Comparison of ENCODE assay signal across 1 cellular context in the genomic region with DNA sequence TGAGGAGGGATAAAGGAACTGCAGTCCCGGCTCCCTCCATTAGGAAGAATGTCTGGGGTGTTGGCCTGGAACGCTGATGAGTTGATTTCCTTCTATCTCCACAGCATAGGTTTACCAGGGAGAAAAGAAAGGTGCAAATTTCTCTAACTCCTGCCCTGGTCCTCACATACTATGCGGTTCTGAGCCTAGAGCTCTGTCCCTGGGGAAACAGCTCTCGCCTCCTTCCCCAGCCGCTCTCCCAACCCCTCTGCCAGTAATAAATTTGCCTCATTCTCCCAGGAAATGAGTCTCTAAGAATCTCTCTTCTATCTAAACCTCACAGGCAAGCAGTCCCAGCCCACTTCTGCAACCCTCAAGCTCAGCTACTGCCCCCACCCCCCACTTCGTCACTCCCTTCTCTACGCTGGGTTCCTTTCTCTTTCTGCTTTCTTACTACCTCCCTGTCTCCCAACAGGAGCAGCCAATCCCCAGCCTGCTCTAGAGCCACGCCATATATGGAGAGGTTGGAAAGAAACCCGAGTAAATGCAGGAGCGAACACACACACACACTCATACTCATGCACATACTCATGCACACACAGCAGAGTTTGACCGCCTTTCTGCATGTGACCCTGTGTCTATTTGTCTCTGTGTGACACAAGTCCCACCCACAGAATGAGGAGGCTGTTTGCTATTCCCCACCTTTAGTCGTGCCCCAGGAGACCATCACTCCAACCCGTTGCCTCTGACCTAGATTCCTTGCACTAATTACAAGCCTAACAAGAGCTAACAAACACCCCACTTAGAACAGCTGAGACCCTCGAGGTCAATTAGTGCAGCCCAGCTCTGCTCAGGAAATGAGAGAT.
TF ChIP-seq lines count a peak whose summit lies in the region.

No MANE protein-coding gene starts in this region.

TF ChIP-seq in HepG2, 621 proteins besides CTCF, POLR2A, EP300 and RAD21 (continued from another document and continues in another):
- TF ChIP-seq EZH2 (conservative IDR thresholded peaks at IDR 0.05; ENCODE audit: low read depth, low read length) (no peak), ZNF12 (CRISPR knock-in tag; IDR thresholded peaks at IDR 0.05) (0 out of 2 replicates have a peak, but pooled peaks have one; percentile 80), ZNF569 (CRISPR knock-in tag; IDR thresholded peaks at IDR 0.05; ENCODE audit: borderline replicate concordance) (no peak), REL (CRISPR knock-in tag; conservative IDR thresholded peaks at IDR 0.05) (no peak), KMT2B (CRISPR knock-in tag; IDR thresholded peaks at IDR 0.05) (no peak), PBX2 (CRISPR knock-in tag; IDR thresholded peaks at IDR 0.05) (no peak), ATRX (CRISPR knock-in tag; IDR thresholded peaks at IDR 0.05; ENCODE audit: borderline replicate concordance) (no peak), ONECUT2 (CRISPR knock-in tag; IDR thresholded peaks at IDR 0.05) (no peak), ZSCAN31 (CRISPR knock-in tag; IDR thresholded peaks at IDR 0.05; ENCODE audit: low read depth) (no peak), ZSCAN9 (CRISPR knock-in tag; IDR thresholded peaks at IDR 0.05; ENCODE audit: borderline replicate concordance) (no peak), ZNF350 (CRISPR knock-in tag; IDR thresholded peaks at IDR 0.05; ENCODE audit: borderline replicate concordance, low read depth) (0 out of 2 replicates have a peak, but pooled peaks have one; percentile 25), DMAP1 (CRISPR knock-in tag; IDR thresholded peaks at IDR 0.05) (no peak), TARDBP (CRISPR knock-in tag; IDR thresholded peaks at IDR 0.05) (no peak), PAWR (CRISPR knock-in tag; IDR thresholded peaks at IDR 0.05; ENCODE audit: borderline replicate concordance) (no peak), ZKSCAN1 (IDR thresholded peaks at IDR 0.05; ENCODE audit: low read length) (no peak), ZBTB42 (CRISPR knock-in tag; IDR thresholded peaks at IDR 0.05) (no peak), ZNF383 (CRISPR knock-in tag; IDR thresholded peaks at IDR 0.05; ENCODE audit: borderline replicate concordance) (no peak), NONO (IDR thresholded peaks at IDR 0.05) (no peak), NONO (CRISPR knock-in tag; conservative IDR thresholded peaks at IDR 0.05) (no peak), ZBTB7A (CRISPR knock-in tag; IDR thresholded peaks at IDR 0.05) (no peak), CENPX (CRISPR knock-in tag; IDR thresholded peaks at IDR 0.05) (no peak), ZNF496 (CRISPR knock-in tag; IDR thresholded peaks at IDR 0.05; ENCODE audit: insufficient replicate concordance) (no peak), ZNF580 (CRISPR knock-in tag; IDR thresholded peaks at IDR 0.05; ENCODE audit: borderline replicate concordance, low read depth) (0 out of 2 replicates have a peak, but pooled peaks have one; percentile 24), GABPB1 (CRISPR knock-in tag; IDR thresholded peaks at IDR 0.05) (no peak), NR2F6 (IDR thresholded peaks at IDR 0.05) (no peak), NR2F6 (CRISPR knock-in tag; IDR thresholded peaks at IDR 0.05) (no peak), U2AF2 (IDR thresholded peaks at IDR 0.05; ENCODE audit: low read depth, low read length) (no peak), FOXP1 (IDR thresholded peaks at IDR 0.05) (no peak), FOXP1 (CRISPR knock-in tag; IDR thresholded peaks at IDR 0.05) (peak; percentile 35; the same call in 1 of the 2 replicates), AGO2 (optimal IDR thresholded peaks at IDR 0.05; ENCODE audit: low read depth, low read length) (no peak), POLR2G (IDR thresholded peaks at IDR 0.05; ENCODE audit: low read depth, low read length) (peak; percentile 40; the same call in 1 of the 2 replicates), ATAD3A (CRISPR knock-in tag; IDR thresholded peaks at IDR 0.05) (no peak), BHLHE40 (IDR thresholded peaks at IDR 0.05; ENCODE audit: low read length) (peak; percentile 79), ZNF597 (CRISPR knock-in tag; IDR thresholded peaks at IDR 0.05) (no peak), ZNF576 (CRISPR knock-in tag; IDR thresholded peaks at IDR 0.05) (no peak), ZMYM2 (CRISPR knock-in tag; IDR thresholded peaks at IDR 0.05) (no peak), ZNF333 (CRISPR knock-in tag; IDR thresholded peaks at IDR 0.05; ENCODE audit: borderline replicate concordance) (no peak), PRMT3 (CRISPR knock-in tag; IDR thresholded peaks at IDR 0.05; ENCODE audit: borderline replicate concordance, low read depth) (no peak), KDM2A (CRISPR knock-in tag; IDR thresholded peaks at IDR 0.05; ENCODE audit: borderline replicate concordance, low read depth) (no peak), ZNF674 (CRISPR knock-in tag; IDR thresholded peaks at IDR 0.05; ENCODE audit: low read depth) (no peak), ZNF274 (CRISPR knock-in tag; IDR thresholded peaks at IDR 0.05) (0 out of 2 replicates have a peak, but pooled peaks have one; percentile 28), CEBPG (CRISPR knock-in tag; IDR thresholded peaks at IDR 0.05) (no peak), MATR3 (CRISPR knock-in tag; IDR thresholded peaks at IDR 0.05) (no peak), MEIS2 (CRISPR knock-in tag; IDR thresholded peaks at IDR 0.05) (0 out of 2 replicates have a peak, but pooled peaks have one; percentile 50), ZNF792 (CRISPR knock-in tag; IDR thresholded peaks at IDR 0.05) (0 out of 2 replicates have a peak, but pooled peaks have one; percentile 32), ZSCAN25 (CRISPR knock-in tag; IDR thresholded peaks at IDR 0.05) (no peak), STAT5B (CRISPR knock-in tag; IDR thresholded peaks at IDR 0.05) (no peak), TRIM24 (CRISPR knock-in tag; IDR thresholded peaks at IDR 0.05) (no peak), ZNF589 (CRISPR knock-in tag; conservative IDR thresholded peaks at IDR 0.05) (no peak), ZNF768 (CRISPR knock-in tag; IDR thresholded peaks at IDR 0.05) (no peak), NFYC (CRISPR knock-in tag; IDR thresholded peaks at IDR 0.05) (0 out of 2 replicates have a peak, but pooled peaks have one; percentile 38), NR2C2 (CRISPR knock-in tag; IDR thresholded peaks at IDR 0.05; ENCODE audit: borderline replicate concordance) (no peak), XRCC5 (optimal IDR thresholded peaks at IDR 0.05; ENCODE audit: low read length) (peak; percentile 41), ZNF557 (CRISPR knock-in tag; IDR thresholded peaks at IDR 0.05) (0 out of 2 replicates have a peak, but pooled peaks have one; percentile 32), IKZF4 (CRISPR knock-in tag; IDR thresholded peaks at IDR 0.05; ENCODE audit: borderline replicate concordance, low read depth, not compliant biosample characterization) (no peak), HNF4G (IDR thresholded peaks at IDR 0.05; ENCODE audit: borderline replicate concordance, low read depth, low read length) (no peak), HNF4G (CRISPR knock-in tag; IDR thresholded peaks at IDR 0.05; ENCODE audit: borderline replicate concordance, low read depth) (no peak), RNF2 (conservative IDR thresholded peaks at IDR 0.05; ENCODE audit: low read depth) (peak; percentile 66), ZNF34 (CRISPR knock-in tag; IDR thresholded peaks at IDR 0.05; ENCODE audit: borderline replicate concordance) (no peak), ZMYM3 (CRISPR knock-in tag; IDR thresholded peaks at IDR 0.05) (no peak), FOXA1 (IDR thresholded peaks at IDR 0.05) (no peak), FOXA1 (CRISPR knock-in tag; IDR thresholded peaks at IDR 0.05) (no peak), ARNT2 (CRISPR knock-in tag; IDR thresholded peaks at IDR 0.05; ENCODE audit: low read depth) (no peak)
- TF ChIP-seq, protein P1, sequence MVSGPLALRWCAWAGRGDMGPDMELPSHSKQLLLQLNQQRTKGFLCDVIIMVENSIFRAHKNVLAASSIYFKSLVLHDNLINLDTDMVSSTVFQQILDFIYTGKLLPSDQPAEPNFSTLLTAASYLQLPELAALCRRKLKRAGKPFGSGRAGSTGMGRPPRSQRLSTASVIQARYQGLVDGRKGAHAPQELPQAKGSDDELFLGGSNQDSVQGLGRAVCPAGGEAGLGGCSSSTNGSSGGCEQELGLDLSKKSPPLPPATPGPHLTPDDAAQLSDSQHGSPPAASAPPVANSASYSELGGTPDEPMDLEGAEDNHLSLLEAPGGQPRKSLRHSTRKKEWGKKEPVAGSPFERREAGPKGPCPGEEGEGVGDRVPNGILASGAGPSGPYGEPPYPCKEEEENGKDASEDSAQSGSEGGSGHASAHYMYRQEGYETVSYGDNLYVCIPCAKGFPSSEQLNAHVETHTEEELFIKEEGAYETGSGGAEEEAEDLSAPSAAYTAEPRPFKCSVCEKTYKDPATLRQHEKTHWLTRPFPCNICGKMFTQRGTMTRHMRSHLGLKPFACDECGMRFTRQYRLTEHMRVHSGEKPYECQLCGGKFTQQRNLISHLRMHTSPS (CRISPR knock-in tag; IDR thresholded peaks at IDR 0.05; ENCODE audit: low read depth) = no peak
- TF ChIP-seq, protein P2, sequence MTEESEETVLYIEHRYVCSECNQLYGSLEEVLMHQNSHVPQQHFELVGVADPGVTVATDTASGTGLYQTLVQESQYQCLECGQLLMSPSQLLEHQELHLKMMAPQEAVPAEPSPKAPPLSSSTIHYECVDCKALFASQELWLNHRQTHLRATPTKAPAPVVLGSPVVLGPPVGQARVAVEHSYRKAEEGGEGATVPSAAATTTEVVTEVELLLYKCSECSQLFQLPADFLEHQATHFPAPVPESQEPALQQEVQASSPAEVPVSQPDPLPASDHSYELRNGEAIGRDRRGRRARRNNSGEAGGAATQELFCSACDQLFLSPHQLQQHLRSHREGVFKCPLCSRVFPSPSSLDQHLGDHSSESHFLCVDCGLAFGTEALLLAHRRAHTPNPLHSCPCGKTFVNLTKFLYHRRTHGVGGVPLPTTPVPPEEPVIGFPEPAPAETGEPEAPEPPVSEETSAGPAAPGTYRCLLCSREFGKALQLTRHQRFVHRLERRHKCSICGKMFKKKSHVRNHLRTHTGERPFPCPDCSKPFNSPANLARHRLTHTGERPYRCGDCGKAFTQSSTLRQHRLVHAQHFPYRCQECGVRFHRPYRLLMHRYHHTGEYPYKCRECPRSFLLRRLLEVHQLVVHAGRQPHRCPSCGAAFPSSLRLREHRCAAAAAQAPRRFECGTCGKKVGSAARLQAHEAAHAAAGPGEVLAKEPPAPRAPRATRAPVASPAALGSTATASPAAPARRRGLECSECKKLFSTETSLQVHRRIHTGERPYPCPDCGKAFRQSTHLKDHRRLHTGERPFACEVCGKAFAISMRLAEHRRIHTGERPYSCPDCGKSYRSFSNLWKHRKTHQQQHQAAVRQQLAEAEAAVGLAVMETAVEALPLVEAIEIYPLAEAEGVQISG (CRISPR knock-in tag; IDR thresholded peaks at IDR 0.05) = no peak
- TF ChIP-seq, protein P3, sequence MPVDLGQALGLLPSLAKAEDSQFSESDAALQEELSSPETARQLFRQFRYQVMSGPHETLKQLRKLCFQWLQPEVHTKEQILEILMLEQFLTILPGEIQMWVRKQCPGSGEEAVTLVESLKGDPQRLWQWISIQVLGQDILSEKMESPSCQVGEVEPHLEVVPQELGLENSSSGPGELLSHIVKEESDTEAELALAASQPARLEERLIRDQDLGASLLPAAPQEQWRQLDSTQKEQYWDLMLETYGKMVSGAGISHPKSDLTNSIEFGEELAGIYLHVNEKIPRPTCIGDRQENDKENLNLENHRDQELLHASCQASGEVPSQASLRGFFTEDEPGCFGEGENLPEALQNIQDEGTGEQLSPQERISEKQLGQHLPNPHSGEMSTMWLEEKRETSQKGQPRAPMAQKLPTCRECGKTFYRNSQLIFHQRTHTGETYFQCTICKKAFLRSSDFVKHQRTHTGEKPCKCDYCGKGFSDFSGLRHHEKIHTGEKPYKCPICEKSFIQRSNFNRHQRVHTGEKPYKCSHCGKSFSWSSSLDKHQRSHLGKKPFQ (CRISPR knock-in tag; IDR thresholded peaks at IDR 0.05; ENCODE audit: insufficient replicate concordance) = no peak
- TF ChIP-seq, protein P4, sequence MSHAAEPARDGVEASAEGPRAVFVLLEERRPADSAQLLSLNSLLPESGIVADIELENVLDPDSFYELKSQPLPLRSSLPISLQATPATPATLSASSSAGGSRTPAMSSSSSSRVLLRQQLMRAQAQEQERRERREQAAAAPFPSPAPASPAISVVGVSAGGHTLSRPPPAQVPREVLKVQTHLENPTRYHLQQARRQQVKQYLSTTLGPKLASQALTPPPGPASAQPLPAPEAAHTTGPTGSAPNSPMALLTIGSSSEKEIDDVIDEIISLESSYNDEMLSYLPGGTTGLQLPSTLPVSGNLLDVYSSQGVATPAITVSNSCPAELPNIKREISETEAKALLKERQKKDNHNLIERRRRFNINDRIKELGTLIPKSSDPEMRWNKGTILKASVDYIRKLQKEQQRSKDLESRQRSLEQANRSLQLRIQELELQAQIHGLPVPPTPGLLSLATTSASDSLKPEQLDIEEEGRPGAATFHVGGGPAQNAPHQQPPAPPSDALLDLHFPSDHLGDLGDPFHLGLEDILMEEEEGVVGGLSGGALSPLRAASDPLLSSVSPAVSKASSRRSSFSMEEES (CRISPR knock-in tag; IDR thresholded peaks at IDR 0.05) = peak; percentile 65; the same call in 1 of the 2 replicates
